Comparison of ENCODE assay signal across 21 cellular contexts in genomic region chr1:117633936-117634335, GRCh38. TPM values are rescaled to one million over a fixed set of nuclear protein-coding genes. Genes with fewer than 3 reads are reported as not detected.
DNase-seq lines count a peak whose midpoint lies in the region; ATAC-seq, FAIRE-seq and TF ChIP-seq lines count a peak whose summit lies in the region.
"Had no signal": no experiment of that assay in that cellular context is flagged by ENCODE, and none has a peak within 500 bp of the region (broad histone marks: within the 10 kb centered on the region; RNA-seq: fewer than 3 reads in every experiment).

No MANE protein-coding gene starts in this region.

- no peak for FAIRE-seq in HepG2 (lab: Jason Lieb, UNC)
- FAIRE-seq: A204.1 had no signal

- no peak overlapping the region for H3K4me3 ChIP-seq in liver (ENCODE audit: low read depth in 1 of 3, low read length in 3 of 3)
- H3K4me3 ChIP-seq in HepG2 (replicated peaks in 1 of 3; ENCODE audit: insufficient read depth in 1 of 3, low read depth in 2 of 3, low read length in 3 of 3): no peak overlapping the region
- H3K4me3 ChIP-seq: SK-N-MC had no signal

- H3K4me3 Mint-ChIP-seq in activated T-cell treated with anti-CD3 and anti-CD28 coated beads, Interleukin-2, amount 50 U/mL, for 72 hours: no peak overlapping the region
- H3K4me3 Mint-ChIP-seq in stimulated activated effector memory CD8-positive, alpha-beta T cell treated with anti-CD3 and anti-CD28 coated beads, Interleukin-12 subunit alpha, Interleukin-12 subunit beta, amount 100 ng/mL, for 72 hours: no peak overlapping the region
- H3K4me3 Mint-ChIP-seq: H9, HFFc6 had no signal

- in situ Hi-C loops in HepG2 (cut with HindIII; ENCODE audit: extremely low pct_ligation_motif_present, low pct_unique_long_range_greater_than_20kb): no loop called here

- DNase-seq in HepG2 (ENCODE audit: low spot score) (no peak), RPMI8226 (peak; percentile 87), mesenteric fat pad (ENCODE audit: low spot score) (peak; percentile 43), foreskin keratinocyte (no peak)
- no peak for DNase-seq in activated T-cell treated with anti-CD3 and anti-CD28 coated beads, Interleukin-2, amount 50 U/mL, for 72 hours
- no peak for DNase-seq in stimulated activated effector memory CD8-positive, alpha-beta T cell treated with anti-CD3 and anti-CD28 coated beads, Interleukin-12 subunit alpha, Interleukin-12 subunit beta, amount 100 ng/mL, for 72 hours (ENCODE audit: low spot score in 2 of 2)
- DNase-seq: DMS79, H9, HFFc6, KG1, NCI-H1105, NCI-H2081, NCI-H2171, NCI-H524 treated with DMSO at 0.1 percent for 48 hours, NCI-H82, SHP77 treated with DMSO at 0.1 percent for 48 hours, SW 1271 had no signal

- H3K27ac ChIP-seq in liver (ENCODE audit: low read depth in 1 of 2, low read length in 2 of 2) (peak overlapping the region; percentile 44 to 46), HepG2 (ENCODE audit: extremely low read length, insufficient read depth, low read length) (no peak overlapping the region), foreskin keratinocyte (no peak overlapping the region)
- H3K27ac ChIP-seq: HL-60, SK-N-MC had no signal

- H3K79me2 ChIP-seq in HepG2 (ENCODE audit: insufficient read depth, low read length): no peaks in the 10 kb centered on the region

- TF ChIP-seq CTCF in liver (IDR thresholded peaks at IDR 0.05; ENCODE audit: low read depth, low read length, missing input control): no peak
- TF ChIP-seq CTCF in HepG2 (CRISPR knock-in tag; IDR thresholded peaks at IDR 0.05): no peak
- no peak for TF ChIP-seq CTCF in foreskin keratinocyte (conservative IDR thresholded peaks at IDR 0.05)

- intact Hi-C loops in HepG2 (cut with micrococcal nuclease; ENCODE audit: unreplicated experiment): loop anchor here (10.0 kb wide), 1 partner anchor 61 kb away; no protein-coding TSS in a partner anchor

- H3K27me3 Mint-ChIP-seq in activated T-cell treated with anti-CD3 and anti-CD28 coated beads, Interleukin-2, amount 50 U/mL, for 72 hours (ENCODE audit: low read depth): peaks cover 51% of the 10 kb centered on the region

- TF ChIP-seq EP300 in HepG2 (IDR thresholded peaks at IDR 0.05; ENCODE audit: low read depth in 2 of 2, low read length in 2 of 2) (no peak), HepG2 (CRISPR knock-in tag; IDR thresholded peaks at IDR 0.05; ENCODE audit: borderline replicate concordance) (no peak)

- H3K27me3 ChIP-seq in liver (ENCODE audit: control insufficient read depth in 4 of 4, insufficient read depth in 4 of 4, low read length in 3 of 4): no peaks in the 10 kb centered on the region
- no peaks in the 10 kb centered on the region; a peak in 1 of 5 replicates for H3K27me3 ChIP-seq in HepG2 (ENCODE audit: control insufficient read depth in 1 of 2, insufficient read depth in 2 of 2, low read length in 2 of 2)
- peaks cover 3% of the 10 kb centered on the region for H3K27me3 ChIP-seq in foreskin keratinocyte

- ATAC-seq in HepG2 (no peak), foreskin keratinocyte (no peak)
- ATAC-seq in activated T-cell treated with anti-CD3 and anti-CD28 coated beads, Interleukin-2, amount 50 U/mL, for 72 hours (replicated peaks in 1 of 2): no peak
- ATAC-seq in stimulated activated effector memory CD8-positive, alpha-beta T cell treated with anti-CD3 and anti-CD28 coated beads, Interleukin-12 subunit alpha, Interleukin-12 subunit beta, amount 100 ng/mL, for 72 hours: no peak

- no peak for TF ChIP-seq RAD21 in liver (IDR thresholded peaks at IDR 0.05)
- no peak for TF ChIP-seq RAD21 in HepG2 (CRISPR knock-in tag; IDR thresholded peaks at IDR 0.05)

- H3K4me1 Mint-ChIP-seq in activated T-cell treated with anti-CD3 and anti-CD28 coated beads, Interleukin-2, amount 50 U/mL, for 72 hours (ENCODE audit: low read depth): peaks cover 39% of the 10 kb centered on the region
- peaks cover 71% of the 10 kb centered on the region for H3K4me1 Mint-ChIP-seq in stimulated activated effector memory CD8-positive, alpha-beta T cell treated with anti-CD3 and anti-CD28 coated beads, Interleukin-12 subunit alpha, Interleukin-12 subunit beta, amount 100 ng/mL, for 72 hours

- no TSS peak for BruUV-seq in HepG2 (replicated peaks; lab: Mats Ljungman, UMichigan)

- H3K9ac ChIP-seq in liver (ENCODE audit: low read depth in 1 of 2, low read length in 2 of 2) (no peak overlapping the region), HepG2 (ENCODE audit: insufficient read depth, low read depth, low read length) (no peak overlapping the region)

- H3K9me3 Mint-ChIP-seq in activated T-cell treated with anti-CD3 and anti-CD28 coated beads, Interleukin-2, amount 50 U/mL, for 72 hours: peaks cover 0 to 5% of the 10 kb centered on the region in 2 donors
- no peaks in the 10 kb centered on the region for H3K9me3 Mint-ChIP-seq in stimulated activated effector memory CD8-positive, alpha-beta T cell treated with anti-CD3 and anti-CD28 coated beads, Interleukin-12 subunit alpha, Interleukin-12 subunit beta, amount 100 ng/mL, for 72 hours
- H3K9me3 Mint-ChIP-seq: H9, HFFc6 had no signal

- H3K27ac Mint-ChIP-seq in activated T-cell treated with anti-CD3 and anti-CD28 coated beads, Interleukin-2, amount 50 U/mL, for 72 hours: no peak overlapping the region
- no peak overlapping the region for H3K27ac Mint-ChIP-seq in stimulated activated effector memory CD8-positive, alpha-beta T cell treated with anti-CD3 and anti-CD28 coated beads, Interleukin-12 subunit alpha, Interleukin-12 subunit beta, amount 100 ng/mL, for 72 hours
- H3K27ac Mint-ChIP-seq: HFFc6 had no signal

- no peak overlapping the region for H2AFZ ChIP-seq in HepG2 (ENCODE audit: low read length)

- CTCF ChIA-PET in HepG2 (lab: Yijun Ruan, JAX; ENCODE audit: low intra/inter-chr PET ratio, low total read pairs): no interaction called here

- H3K36me3 ChIP-seq in liver (ENCODE audit: control insufficient read depth in 4 of 4, insufficient read depth in 3 of 4, low read depth in 1 of 4, low read length in 3 of 4): no peaks in the 10 kb centered on the region
- no peaks in the 10 kb centered on the region for H3K36me3 ChIP-seq in HepG2 (replicated peaks in 1 of 2; ENCODE audit: control insufficient read depth in 1 of 2, insufficient read depth in 2 of 2, low read length in 2 of 2)

- H4K20me1 ChIP-seq in HepG2 (ENCODE audit: insufficient read depth, low read length): no peaks in the 10 kb centered on the region

- H3K9me3 ChIP-seq in liver (ENCODE audit: control insufficient read depth in 4 of 4, low read length in 3 of 4) (no peaks in the 10 kb centered on the region), HepG2 (ENCODE audit: low read length) (no peaks in the 10 kb centered on the region)

- 92% methylated on average over 5 of the region's 5 CpGs for WGBS in liver
- 50% methylated on average over 4 of the region's 5 CpGs for WGBS in HepG2 (ENCODE audit: low lambda C conversion rate)

- peaks cover 1 to 4% of the 10 kb centered on the region in 2 donors for H3K36me3 Mint-ChIP-seq in activated T-cell treated with anti-CD3 and anti-CD28 coated beads, Interleukin-2, amount 50 U/mL, for 72 hours (ENCODE audit: insufficient read depth in 2 of 2)
- peaks cover 6% of the 10 kb centered on the region for H3K36me3 Mint-ChIP-seq in stimulated activated effector memory CD8-positive, alpha-beta T cell treated with anti-CD3 and anti-CD28 coated beads, Interleukin-12 subunit alpha, Interleukin-12 subunit beta, amount 100 ng/mL, for 72 hours

- POLR2A ChIA-PET in HepG2 (lab: Yijun Ruan, JAX): no interaction called here

- no peak for TF ChIP-seq POLR2A in HepG2 (IDR thresholded peaks at IDR 0.05; ENCODE audit: insufficient read depth in 1 of 2, low read depth in 2 of 2, low read length in 2 of 2)

- no peak overlapping the region for H3K4me2 ChIP-seq in HepG2 (ENCODE audit: low read depth, low read length)

- H3K4me1 ChIP-seq in liver (ENCODE audit: control insufficient read depth in 4 of 4, insufficient read depth in 4 of 4, low read length in 3 of 4): peaks cover 21 to 57% (median 47%) of the 10 kb centered on the region in 4 donors
- H3K4me1 ChIP-seq in HepG2 (ENCODE audit: insufficient read depth, low read length): no peaks in the 10 kb centered on the region
- no peaks in the 10 kb centered on the region for H3K4me1 ChIP-seq in foreskin keratinocyte

TF ChIP-seq in HepG2, 621 proteins besides CTCF, POLR2A, EP300 and RAD21 (continues in another document):
- no peak for TF ChIP-seq ZNF326 (CRISPR knock-in tag; IDR thresholded peaks at IDR 0.05; ENCODE audit: borderline replicate concordance)

RNA-seq across cellular contexts. Expression of gene TENT5C, which starts 28.1 kb away (rescaled TPM):
- total RNA-seq in liver (100 to 1,000 TPM in 1 of 2 donors, 1 to 10 TPM in 1; 4.3 to 200 TPM), HepG2 (2016; rRNA removed; fragmentation: Illumina TruSeq; extraction: Trizol) (0.02 and 0.04 TPM in 2 replicates), mesenteric fat pad (2.5 TPM), foreskin keratinocyte (0.07 and 0.11 TPM in 2 replicates)
- polyA plus RNA-seq in liver (1 to 10 TPM; 1.1 to 5.3 TPM), HepG2 (2011; rRNA removed) (0.30 and 0.38 TPM in 2 replicates), foreskin keratinocyte (0.02 and 0.07 TPM in 2 replicates)
- total RNA-seq in HepG2 (2016; cell fraction: cytosol; rRNA removed; fragmentation: Illumina TruSeq; extraction: Trizol; ENCODE audit: low read depth): not detected in 2 replicates
- total RNA-seq in HepG2 (2016; cell fraction: insoluble cytoplasmic fraction; rRNA removed; fragmentation: Illumina TruSeq; extraction: Trizol): 0.04 TPM in 1 of 2 replicates, not detected in the other
- total RNA-seq in HepG2 (2016; cell fraction: membrane; rRNA removed; fragmentation: Illumina TruSeq; extraction: Trizol): 0.03 TPM in 1 of 2 replicates, not detected in the other
- 0.06 TPM in 1 of 2 replicates, not detected in the other for total RNA-seq in HepG2 (2016; cell fraction: nucleus; rRNA removed; fragmentation: Illumina TruSeq; extraction: Trizol)
- 0.28 and 0.33 TPM in 2 replicates for polyA plus RNA-seq in HepG2 (2011; cell fraction: cytosol; rRNA removed)
- 0.26 and 0.35 TPM in 2 replicates for polyA plus RNA-seq in HepG2 (2011; cell fraction: nucleus; rRNA removed)
- 0.05 and 0.21 TPM in 2 replicates for polyA plus RNA-seq in HepG2 (2012)
- not detected in 2 replicates for polyA plus RNA-seq in HepG2 (2016; cell fraction: cytosol; fragmentation: Illumina TruSeq; extraction: Trizol; ENCODE audit: low read depth)
- 0.03 and 0.04 TPM in 2 replicates for polyA plus RNA-seq in HepG2 (2016; cell fraction: insoluble cytoplasmic fraction; fragmentation: Illumina TruSeq; extraction: Trizol; ENCODE audit: low read depth)
- not detected in 2 replicates for polyA plus RNA-seq in HepG2 (2016; cell fraction: membrane; fragmentation: Illumina TruSeq; extraction: Trizol; ENCODE audit: low read depth)
- not detected in 2 replicates for polyA plus RNA-seq in HepG2 (2016; cell fraction: nucleus; fragmentation: Illumina TruSeq; extraction: Trizol; ENCODE audit: insufficient read depth, low read depth)
- polyA minus RNA-seq in HepG2 (2011; rRNA and poly(A)+ RNA removed; ENCODE audit: low replicate concordance): 1.3 and 2.5 TPM in 2 replicates
- 0.88 and 0.99 TPM in 2 replicates for polyA minus RNA-seq in HepG2 (2011; cell fraction: cytosol; rRNA and poly(A)+ RNA removed)
- polyA minus RNA-seq in HepG2 (2011; cell fraction: nucleus; rRNA and poly(A)+ RNA removed): 1.3 and 1.4 TPM in 2 replicates
- 10 to 100 TPM; 22.5 to 36.3 TPM for total RNA-seq in activated T-cell treated with anti-CD3 and anti-CD28 coated beads, Interleukin-2, amount 50 U/mL, for 72 hours

Comparison
In these comparisons a context has a peak if more than half of its experiments do, and no peak if none do; other contexts are left out.
1. H3K27ac ChIP-seq: peak in liver (2 of 2); none in HepG2 (single experiment) and foreskin keratinocyte (single experiment).
2. DNase-seq: peak in RPMI8226 (single experiment) and mesenteric fat pad (single experiment); none in HepG2 (single experiment), activated T-cell treated with anti-CD3 and anti-CD28 coated beads, Interleukin-2, amount 50 U/mL, for 72 hours (0 of 2), foreskin keratinocyte (0 of 2) and stimulated activated effector memory CD8-positive, alpha-beta T cell treated with anti-CD3 and anti-CD28 coated beads, Interleukin-12 subunit alpha, Interleukin-12 subunit beta, amount 100 ng/mL, for 72 hours (0 of 2).